ENCODE assay signal across 9 cellular contexts in the genomic region with DNA sequence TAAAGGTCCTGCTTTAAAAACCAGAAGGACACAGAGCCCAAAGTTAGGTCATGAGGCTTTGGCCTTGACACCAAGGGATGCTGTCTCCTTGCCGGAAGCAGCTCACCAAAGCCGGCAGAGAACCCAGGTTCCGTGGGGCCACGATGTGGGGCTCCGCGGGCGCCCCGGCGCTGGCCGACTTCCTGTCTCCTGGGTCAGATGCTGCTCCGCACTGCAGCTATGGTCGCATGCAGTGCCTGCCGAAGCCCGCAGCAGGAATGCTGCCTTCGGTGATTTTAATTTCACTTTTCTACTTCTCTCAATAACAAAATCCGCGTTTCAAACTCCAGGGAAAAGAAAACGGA. TPM values are rescaled to one million over a fixed set of nuclear protein-coding genes. Genes with fewer than 3 reads are reported as not detected.
DNase-seq lines count a peak whose midpoint lies in the region; ATAC-seq, FAIRE-seq and TF ChIP-seq lines count a peak whose summit lies in the region.
"Had no signal": no experiment of that assay in that cellular context is flagged by ENCODE, and none has a peak within 500 bp of the region (broad histone marks: within the 10 kb centered on the region; RNA-seq: fewer than 3 reads in every experiment).

No MANE protein-coding gene starts in this region.

- H3K27ac ChIP-seq in astrocyte (ENCODE audit: low read depth, low read length) (peak overlapping the region; percentile 50), keratinocyte (ENCODE audit: control insufficient read depth, insufficient read depth, low read length) (peak overlapping the region; percentile 81)

- DNase-seq in GM06990 (ENCODE audit: extremely low read depth, insufficient read length) (peak; percentile 85), astrocyte (ENCODE audit: low read depth) (no peak), keratinocyte (ENCODE audit: low read depth, low spot score) (no peak), HPDE6-E6E7 (ENCODE audit: extremely low spot score) (no peak)
- peak; percentile 58 to 63 for DNase-seq in stimulated activated CD4-positive, alpha-beta T cell treated with anti-CD3 and anti-CD28 coated beads, Interleukin-4, amount 100 ng/mL, for 48 hours (ENCODE audit: low read depth in 2 of 2)

- H3K9me3 ChIP-seq in astrocyte (ENCODE audit: insufficient read depth, low read depth, low read length) (no peaks in the 10 kb centered on the region), keratinocyte (ENCODE audit: control insufficient read depth, low read depth, low read length) (no peaks in the 10 kb centered on the region)

- dilution Hi-C loops in keratinocyte (cut with MboI; ENCODE audit: extremely low pct_ligation_motif_present, low sequenced_read_pairs) = no loop called here

- ATAC-seq in HG02798 (IDR thresholded peaks at IDR 0.05; ENCODE audit: poor library complexity, unreplicated experiment) (peak; percentile 46), GM21723 (IDR thresholded peaks at IDR 0.05; ENCODE audit: unreplicated experiment) (no peak)

- no peaks in the 10 kb centered on the region for H3K9me3 Mint-ChIP-seq in T-helper 1 cell treated with Interleukin-12 subunit alpha and Interleukin-12 subunit beta and Interleukin-4 antibody, amounts not matched to agents 30 μg/mL and 1 μg/mL, for 36 hours
- H3K9me3 Mint-ChIP-seq in astrocyte (ENCODE audit: unreplicated experiment) = no peaks in the 10 kb centered on the region

- H3K4me3 ChIP-seq in GM06990 (replicated peaks; ENCODE audit: low read depth, low read length) (peak overlapping the region; percentile 99), astrocyte (ENCODE audit: insufficient read depth, low read depth, low read length) (peak overlapping the region; percentile 80), keratinocyte (ENCODE audit: control insufficient read depth in 2 of 3, extremely low read depth in 1 of 3, insufficient read depth in 2 of 3, low read depth in 1 of 3, low read length in 3 of 3) (peak overlapping the region; percentile 61 to 99 (median 84))

- H3K27me3 ChIP-seq in GM06990 (replicated peaks; ENCODE audit: control insufficient read depth, insufficient read depth, low read length) = no peaks in the 10 kb centered on the region
- H3K27me3 ChIP-seq in astrocyte (ENCODE audit: insufficient read depth, low read length) = no peaks in the 10 kb centered on the region
- no peaks in the 10 kb centered on the region for H3K27me3 ChIP-seq in keratinocyte (ENCODE audit: control insufficient read depth, extremely low read depth, insufficient read depth, low read length)

- H3K27me3 Mint-ChIP-seq in T-helper 1 cell treated with Interleukin-12 subunit alpha and Interleukin-12 subunit beta and Interleukin-4 antibody, amounts not matched to agents 30 μg/mL and 1 μg/mL, for 36 hours (ENCODE audit: low read depth) = no peaks in the 10 kb centered on the region
- H3K27me3 Mint-ChIP-seq in astrocyte (ENCODE audit: low read depth, unreplicated experiment) = no peaks in the 10 kb centered on the region

- H2AFZ ChIP-seq in astrocyte (ENCODE audit: low read depth, low read length) (peak overlapping the region; percentile 69), keratinocyte (ENCODE audit: control insufficient read depth, low read length) (peak overlapping the region; percentile 78)

- H3K4me1 ChIP-seq in astrocyte (ENCODE audit: insufficient read depth, low read length) (peaks cover 21% of the 10 kb centered on the region), keratinocyte (ENCODE audit: control insufficient read depth, extremely low read depth, insufficient read depth, low read length) (peaks cover 19% of the 10 kb centered on the region)

- peaks cover 17% of the 10 kb centered on the region for H3K36me3 Mint-ChIP-seq in T-helper 1 cell treated with Interleukin-12 subunit alpha and Interleukin-12 subunit beta and Interleukin-4 antibody, amounts not matched to agents 30 μg/mL and 1 μg/mL, for 36 hours (ENCODE audit: low read depth)
- peaks cover 9% of the 10 kb centered on the region for H3K36me3 Mint-ChIP-seq in astrocyte (ENCODE audit: low read depth, unreplicated experiment)

- H3K9me1 ChIP-seq in keratinocyte (ENCODE audit: control insufficient read depth, extremely low read depth, insufficient read depth, low read length) = peaks cover 9% of the 10 kb centered on the region

- FAIRE-seq in astrocyte (lab: Jason Lieb, UNC) = no peak
- FAIRE-seq in keratinocyte (lab: Jason Lieb, UNC) = no peak

- H3K79me2 ChIP-seq in astrocyte (ENCODE audit: insufficient read depth, low read length) (peaks cover 51% of the 10 kb centered on the region), keratinocyte (ENCODE audit: control insufficient read depth, insufficient read depth, low read length) (peaks cover 37% of the 10 kb centered on the region)

- H3K4me1 Mint-ChIP-seq in T-helper 1 cell treated with Interleukin-12 subunit alpha and Interleukin-12 subunit beta and Interleukin-4 antibody, amounts not matched to agents 30 μg/mL and 1 μg/mL, for 36 hours (ENCODE audit: low read depth) = peaks cover 24% of the 10 kb centered on the region
- peaks cover 9% of the 10 kb centered on the region for H3K4me1 Mint-ChIP-seq in astrocyte (ENCODE audit: low read depth, unreplicated experiment)

- H3K4me3 Mint-ChIP-seq in T-helper 1 cell treated with Interleukin-12 subunit alpha and Interleukin-12 subunit beta and Interleukin-4 antibody, amounts not matched to agents 30 μg/mL and 1 μg/mL, for 36 hours = peak overlapping the region; percentile 99
- H3K4me3 Mint-ChIP-seq in astrocyte (ENCODE audit: unreplicated experiment) = peak overlapping the region; percentile 94

- peaks cover 10% of the 10 kb centered on the region for H3K36me3 ChIP-seq in GM06990 (ENCODE audit: control insufficient read depth, insufficient read depth, low read length)
- H3K36me3 ChIP-seq in astrocyte (ENCODE audit: insufficient read depth, low read length) = peaks cover 6% of the 10 kb centered on the region
- H3K36me3 ChIP-seq in keratinocyte (ENCODE audit: control insufficient read depth in 2 of 2, extremely low read depth in 1 of 2, insufficient read depth in 2 of 2, low read length in 2 of 2) = peaks cover 10 to 17% of the 10 kb centered on the region in 2 experiments

- H3K9ac ChIP-seq in astrocyte (ENCODE audit: low read length) (peak overlapping the region; percentile 92), keratinocyte (ENCODE audit: control insufficient read depth, extremely low read depth, insufficient read depth, low read length) (peak overlapping the region; percentile 93)

- TF ChIP-seq CTCF in GM06990 (IDR thresholded peaks at IDR 0.05; ENCODE audit: insufficient read depth, low read length, poor library complexity, severe bottlenecking) (no peak), astrocyte (IDR thresholded peaks at IDR 0.05; ENCODE audit: insufficient read depth, low read depth, low read length) (no peak), keratinocyte (optimal IDR thresholded peaks at IDR 0.05 in 1 of 3, IDR thresholded peaks at IDR 0.05 in 1 of 3, conservative IDR thresholded peaks at IDR 0.05 in 1 of 3; ENCODE audit: extremely low read depth in 1 of 3, insufficient read depth in 2 of 3, low read length in 3 of 3) (no peak)

- peak overlapping the region; percentile 98 for H3K27ac Mint-ChIP-seq in T-helper 1 cell treated with Interleukin-12 subunit alpha and Interleukin-12 subunit beta and Interleukin-4 antibody, amounts not matched to agents 30 μg/mL and 1 μg/mL, for 36 hours
- peak overlapping the region; percentile 98 for H3K27ac Mint-ChIP-seq in astrocyte (ENCODE audit: unreplicated experiment)

- H3K4me2 ChIP-seq in astrocyte (ENCODE audit: low read length) = peak overlapping the region; percentile 87
- H3K4me2 ChIP-seq in keratinocyte (ENCODE audit: control insufficient read depth, extremely low read depth, insufficient read depth, low read depth, low read length) = peak overlapping the region; percentile 97

- peaks cover 43% of the 10 kb centered on the region for H4K20me1 ChIP-seq in astrocyte (ENCODE audit: insufficient read depth, low read length)
- H4K20me1 ChIP-seq in keratinocyte (ENCODE audit: control insufficient read depth, extremely low read depth, insufficient read depth, low read length) = peaks cover 5% of the 10 kb centered on the region

RNA-seq across cellular contexts. Expression of gene OTUB1, which starts 0.5 kb away (rescaled TPM):
- 77.9 and 78.5 TPM in 2 replicates for total RNA-seq in astrocyte
- 106 to 201 TPM (median 143 TPM) in 3 replicates for polyA plus RNA-seq in keratinocyte
- polyA plus RNA-seq in keratinocyte (2011; ENCODE audit: low read depth) = 178 TPM
- polyA plus RNA-seq in keratinocyte (2011; cell fraction: cytosol; rRNA removed) = 114 and 129 TPM in 2 replicates
- polyA plus RNA-seq in keratinocyte (2011; cell fraction: nucleus; rRNA removed) = 136 and 159 TPM in 2 replicates
- 96.8 and 122 TPM in 2 replicates for polyA plus RNA-seq in keratinocyte (2012; ENCODE audit: low replicate concordance)
- polyA minus RNA-seq in keratinocyte = 110 to 150 TPM (median 136 TPM) in 3 replicates
- polyA minus RNA-seq in keratinocyte (2011; cell fraction: cytosol; rRNA and poly(A)+ RNA removed) = 176 TPM
- polyA minus RNA-seq in keratinocyte (2011; cell fraction: nucleus; rRNA and poly(A)+ RNA removed) = 37.9 and 48.4 TPM in 2 replicates

RNA-seq across cellular contexts. Expression of gene COX8A, which starts 11.4 kb away (rescaled TPM):
- total RNA-seq in astrocyte = 274 and 289 TPM in 2 replicates
- 159 to 308 TPM (median 242 TPM) in 3 replicates for polyA plus RNA-seq in keratinocyte
- 8.0 TPM for polyA plus RNA-seq in keratinocyte (2011; ENCODE audit: low read depth)
- polyA plus RNA-seq in keratinocyte (2011; cell fraction: cytosol; rRNA removed) = 179 and 361 TPM in 2 replicates
- polyA plus RNA-seq in keratinocyte (2011; cell fraction: nucleus; rRNA removed) = 107 and 138 TPM in 2 replicates
- polyA plus RNA-seq in keratinocyte (2012; ENCODE audit: low replicate concordance) = 346 and 458 TPM in 2 replicates
- polyA minus RNA-seq in keratinocyte = 107 to 438 TPM (median 174 TPM) in 3 replicates
- polyA minus RNA-seq in keratinocyte (2011; cell fraction: cytosol; rRNA and poly(A)+ RNA removed) = 393 TPM
- polyA minus RNA-seq in keratinocyte (2011; cell fraction: nucleus; rRNA and poly(A)+ RNA removed) = 52.0 and 55.9 TPM in 2 replicates

RNA-seq across cellular contexts. Expression of gene NAA40, which starts 47.0 kb away (rescaled TPM):
- total RNA-seq in astrocyte = 21.2 and 23.2 TPM in 2 replicates
- polyA plus RNA-seq in keratinocyte = 8.9 to 23.2 TPM (median 13.5 TPM) in 3 replicates
- polyA plus RNA-seq in keratinocyte (2011; ENCODE audit: low read depth) = 2.7 TPM
- polyA plus RNA-seq in keratinocyte (2011; cell fraction: cytosol; rRNA removed) = 10.0 and 10.2 TPM in 2 replicates
- polyA plus RNA-seq in keratinocyte (2011; cell fraction: nucleus; rRNA removed) = 46.9 and 48.5 TPM in 2 replicates
- 4.1 and 13.0 TPM in 2 replicates for polyA plus RNA-seq in keratinocyte (2012; ENCODE audit: low replicate concordance)
- polyA minus RNA-seq in keratinocyte = 6.8 to 14.7 TPM (median 10.9 TPM) in 3 replicates
- polyA minus RNA-seq in keratinocyte (2011; cell fraction: cytosol; rRNA and poly(A)+ RNA removed) = 3.5 TPM
- polyA minus RNA-seq in keratinocyte (2011; cell fraction: nucleus; rRNA and poly(A)+ RNA removed) = 7.3 and 13.0 TPM in 2 replicates

RNA-seq across cellular contexts. Expression of gene FLRT1, which starts 49.9 kb away (rescaled TPM):
- 0.20 and 0.41 TPM in 2 replicates for total RNA-seq in astrocyte
- polyA plus RNA-seq in keratinocyte = not detected in 3 replicates
- not detected for polyA plus RNA-seq in keratinocyte (2011; ENCODE audit: low read depth)
- polyA plus RNA-seq in keratinocyte (2011; cell fraction: cytosol; rRNA removed) = not detected in 2 replicates
- polyA plus RNA-seq in keratinocyte (2011; cell fraction: nucleus; rRNA removed) = not detected in 2 replicates
- polyA plus RNA-seq in keratinocyte (2012; ENCODE audit: low replicate concordance) = 0.20 TPM in 1 of 2 replicates, not detected in the other
- not detected in 3 replicates for polyA minus RNA-seq in keratinocyte
- not detected for polyA minus RNA-seq in keratinocyte (2011; cell fraction: cytosol; rRNA and poly(A)+ RNA removed)
- not detected in 2 replicates for polyA minus RNA-seq in keratinocyte (2011; cell fraction: nucleus; rRNA and poly(A)+ RNA removed)
- total RNA-seq: T-helper 1 cell treated with Interleukin-12 subunit alpha and Interleukin-12 subunit beta and Interleukin-4 antibody, amounts not matched to agents 30 ng/mL and 1 ng/mL, for 36 hours had no signal

Comparison
In these comparisons a context has a peak if more than half of its experiments do, and no peak if none do; other contexts are left out.
1. DNase-seq: peak in GM06990 (single experiment) and stimulated activated CD4-positive, alpha-beta T cell treated with anti-CD3 and anti-CD28 coated beads, Interleukin-4, amount 100 ng/mL, for 48 hours (2 of 2); none in astrocyte (single experiment), keratinocyte (single experiment) and HPDE6-E6E7 (single experiment).
2. Peak in every context shown above with its lines, with median percentiles within 50 percentile points of each other: H3K4me3 ChIP-seq.